ENCODE assay signal across 1 cellular context in genomic region chr12:57430931-57431566, GRCh38.
TF ChIP-seq lines count a peak whose summit lies in the region.

TSS of gene R3HDM2 (minus strand) at chr12:57431043. CDS start at chr12:57310428, 120,615 bp downstream.

TF ChIP-seq in HEK293, 187 proteins besides CTCF, POLR2A, EP300 and RAD21 (continued from another document):
- peak; percentile 54; the same call in 1 of the 2 replicates for TF ChIP-seq ZBTB20 (tag by site-specific recombination; IDR thresholded peaks at IDR 0.05)
- TF ChIP-seq TRIM28 (IDR thresholded peaks at IDR 0.05; ENCODE audit: borderline replicate concordance, low read length): no peak
- no peak for TF ChIP-seq ZNF426 (tag by site-specific recombination; IDR thresholded peaks at IDR 0.05)
- TF ChIP-seq ZBTB17 (tag by site-specific recombination; IDR thresholded peaks at IDR 0.05): peak; percentile 92
- TF ChIP-seq ZNF747 (tag by site-specific recombination; IDR thresholded peaks at IDR 0.05): no peak
- no peak for TF ChIP-seq ZNF239 (tag by site-specific recombination; IDR thresholded peaks at IDR 0.05)
- TF ChIP-seq ZNF664 (tag by site-specific recombination; IDR thresholded peaks at IDR 0.05): no peak
- TF ChIP-seq GLIS2 (tag by site-specific recombination; IDR thresholded peaks at IDR 0.05): peak; percentile 83
- TF ChIP-seq ZNF202 (tag by site-specific recombination; IDR thresholded peaks at IDR 0.05; ENCODE audit: borderline replicate concordance): no peak
- no peak for TF ChIP-seq ZNF510 (tag by site-specific recombination; IDR thresholded peaks at IDR 0.05; ENCODE audit: insufficient replicate concordance)
TF ChIP-seq in HEK293: peak in this region for 45.
